ENCODE assay signal across 17 cellular contexts in the genomic region with DNA sequence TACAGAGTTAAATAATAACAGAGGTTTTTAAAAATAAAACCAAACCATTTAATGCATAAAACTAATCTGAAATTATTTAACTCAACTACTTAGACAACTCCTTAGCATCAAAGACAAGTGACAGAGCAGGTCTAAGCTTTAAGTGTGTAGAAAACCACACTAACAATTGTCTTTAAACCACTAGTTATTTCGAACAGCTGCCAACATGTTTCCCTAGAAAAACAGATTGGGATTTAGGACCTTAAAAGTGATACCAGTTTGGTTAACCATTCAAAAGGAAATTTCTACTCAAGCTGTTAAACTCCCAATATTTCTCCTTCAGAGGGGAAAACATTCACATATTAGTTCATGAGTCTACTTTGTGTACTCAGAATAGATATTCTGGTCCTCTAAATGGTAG.
DNase-seq lines count a peak whose midpoint lies in the region; ATAC-seq and TF ChIP-seq lines count a peak whose summit lies in the region.
"Had no signal": no experiment of that assay in that cellular context is flagged by ENCODE, and none has a peak within 500 bp of the region (broad histone marks: within the 10 kb centered on the region; RNA-seq: fewer than 3 reads in every experiment).

No MANE protein-coding gene starts in this region.

- DNase-seq in DMS 273 treated with DMSO at 0.1 percent for 48 hours (lab: John Stamatoyannopoulos, UW) (peak; percentile 31), LHCN-M2 (ENCODE audit: low read depth) (peak; percentile 73), astrocyte of the hippocampus (ENCODE audit: low read depth, low spot score) (peak; percentile 52), renal cortical epithelial cell (ENCODE audit: low read depth) (peak; percentile 45), dorsolateral prefrontal cortex (no peak), SW480 (ENCODE audit: low spot score) (no peak)
- DNase-seq: C1 segment of cervical spinal cord; Caco-2; CD4-positive, alpha-beta memory T cell; DMS53; DMS79 treated with DMSO at 0.1 percent for 48 hours; GM23248; H7; HCEC 1CT had no signal

- intact Hi-C loops in dorsolateral prefrontal cortex (cut with DNase I) = no loop called here

- H3K4me3 ChIP-seq in dorsolateral prefrontal cortex = no peak overlapping the region
- H3K4me3 ChIP-seq: GM12878, GM23248 had no signal

- no peaks in the 10 kb centered on the region for H3K27me3 ChIP-seq in dorsolateral prefrontal cortex

- no peak for TF ChIP-seq CTCF in dorsolateral prefrontal cortex (IDR thresholded peaks at IDR 0.05 in 54 of 56, conservative IDR thresholded peaks at IDR 0.05 in 2 of 56; ENCODE audit: low read depth in 1 of 56, partially characterized antibody in 56 of 56)

- ATAC-seq in GM21526 (IDR thresholded peaks at IDR 0.05; ENCODE audit: low FRiP score, unreplicated experiment) (no peak), GM21737 (IDR thresholded peaks at IDR 0.05; ENCODE audit: unreplicated experiment) (no peak)

- no peak overlapping the region for H3K27ac ChIP-seq in dorsolateral prefrontal cortex
- H3K27ac ChIP-seq: GM23248 had no signal

Comparison
In these comparisons a context has a peak if more than half of its experiments do, and no peak if none do; other contexts are left out.
1. DNase-seq: peak in DMS 273 treated with DMSO at 0.1 percent for 48 hours (single experiment), LHCN-M2 (single experiment), astrocyte of the hippocampus (single experiment) and renal cortical epithelial cell (single experiment); none in dorsolateral prefrontal cortex (0 of 10) and SW480 (single experiment).